In the genomic region with DNA sequence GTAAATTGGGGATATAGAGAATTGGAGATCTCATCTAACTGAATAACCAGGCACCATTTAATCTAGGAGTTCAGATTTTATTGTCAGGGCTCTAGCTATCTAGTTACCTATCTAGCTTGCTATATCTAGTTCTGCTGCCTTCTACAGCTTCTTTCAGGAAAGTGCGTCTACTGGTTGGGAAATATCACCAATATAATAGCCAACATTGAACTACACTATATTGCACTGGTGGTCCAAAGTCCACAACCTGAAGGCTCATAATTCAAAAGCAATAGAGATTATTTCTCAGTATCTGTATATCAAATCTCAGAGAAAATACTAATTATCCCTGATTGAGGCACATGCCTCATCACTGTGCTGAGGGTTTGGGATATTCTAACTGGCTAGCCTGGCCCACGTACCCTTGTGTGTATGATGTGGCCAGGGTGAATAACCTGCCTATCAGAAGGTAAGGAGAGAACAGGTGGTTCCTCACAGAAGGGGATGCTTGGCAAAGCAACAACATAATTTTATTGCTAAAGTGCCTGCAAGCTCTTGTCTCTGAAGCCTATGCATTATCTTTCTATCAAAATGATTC, we compare ENCODE assay signal across 24 cellular contexts. TPM values are rescaled to one million over a fixed set of nuclear protein-coding genes. Genes with fewer than 3 reads are reported as not detected.
"Had no signal": no experiment of that assay in that cellular context is flagged by ENCODE, and none has a peak within 500 bp of the region (broad histone marks: within the 10 kb centered on the region; RNA-seq: fewer than 3 reads in every experiment).

No MANE protein-coding gene starts in this region.

- FAIRE-seq: bronchial epithelial cell, RCC 7860 had no signal

- H3K4me3 ChIP-seq: ascending aorta, body of pancreas had no signal

- DNase-seq: activated CD4-positive, alpha-beta T cell treated with anti-CD3 and anti-CD28 coated beads for 48 hours; activated CD4-positive, alpha-beta T cell treated with anti-CD3 and anti-CD28 coated beads, Interleukin-2, amount 50 U/mL, for 4 hours; activated CD4-positive, CD25-positive, alpha-beta regulatory T cell treated with anti-CD3 and anti-CD28 coated beads, Interleukin-2, amount 50 U/mL, for 72 hours; activated CD8-positive, alpha-beta memory T cell treated with anti-CD3 and anti-CD28 coated beads, Interleukin-2, amount 50 U/mL, for 48 hours; activated CD8-positive, alpha-beta T cell treated with anti-CD3 and anti-CD28 coated beads, Interleukin-2, amount 10 ng/mL, durations not matched to agents 7 days and 5 days; activated naive CD4-positive, alpha-beta T cell; activated naive CD8-positive, alpha-beta T cell treated with anti-CD3 and anti-CD28 coated beads, Interleukin-2, amount 50 U/mL, for 24 hours; activated T-cell treated with anti-CD3 and anti-CD28 coated beads, Interleukin-2, amount 50 U/mL, for 1 hour; amniotic stem cell; body of pancreas; central memory CD4-positive, alpha-beta T cell; Kasumi-1; KBM-7; NCI-H146; NCI-H187 treated with DMSO at 0.1 percent for 48 hours; NCI-H446; NCI-H524; NCI-H748 treated with DMSO at 0.1 percent for 48 hours; NK-92 treated with Interleukin-12 subunit alpha and Interleukin-12 subunit beta, amount 100 ng/mL, for 24 hours; SHP77 treated with DMSO at 0.1 percent for 48 hours had no signal

- H3K36me3 ChIP-seq: ascending aorta had no signal

- H3K4me1 ChIP-seq: ascending aorta had no signal

- H3K27ac ChIP-seq: ascending aorta, body of pancreas had no signal

- H3K27me3 ChIP-seq: ascending aorta, body of pancreas had no signal

- H3K9me3 ChIP-seq: ascending aorta had no signal

RNA-seq across cellular contexts. Expression of gene SH3RF2, which starts 53.8 kb away (rescaled TPM):
- total RNA-seq: activated CD8-positive, alpha-beta T cell treated with anti-CD3 and anti-CD28 coated beads, Interleukin-2, amount 10 ng/mL, durations not matched to agents 7 days and 5 days; activated naive CD4-positive, alpha-beta T cell treated with anti-CD3 and anti-CD28 coated beads, Interleukin-2, amount 50 U/mL, for 72 hours had no signal
